Comparison of ENCODE assay signal across 8 cellular contexts in genomic region chr1:154423303-154423987, GRCh38. TPM values are rescaled to one million over a fixed set of nuclear protein-coding genes. Genes with fewer than 3 reads are reported as not detected.
DNase-seq lines count a peak whose midpoint lies in the region; ATAC-seq and TF ChIP-seq lines count a peak whose summit lies in the region.

No MANE protein-coding gene starts in this region.

- no peak for TF ChIP-seq CTCF in HFFc6 (IDR thresholded peaks at IDR 0.05)
- TF ChIP-seq CTCF in chondrocyte (IDR thresholded peaks at IDR 0.05) = no peak
- no peak for TF ChIP-seq CTCF in type B pancreatic cell (conservative IDR thresholded peaks at IDR 0.05)

- H3K4me1 Mint-ChIP-seq in HFFc6 (ENCODE audit: low read depth) (peaks cover 63% of the 10 kb centered on the region), chondrocyte (ENCODE audit: low read depth) (peaks cover 57% of the 10 kb centered on the region), type B pancreatic cell (ENCODE audit: unreplicated experiment) (peaks cover 21% of the 10 kb centered on the region)

- DNase-seq in A172 (ENCODE audit: low spot score) = peak; percentile 83
- DNase-seq in HFFc6 = peak; percentile 51
- no peak for DNase-seq in chondrocyte (ENCODE audit: low spot score)
- DNase-seq in type B pancreatic cell (ENCODE audit: extremely low spot score, unreplicated experiment) = no peak
- no peak for DNase-seq in mesenteric fat pad (ENCODE audit: low spot score)
- DNase-seq in HuH-7.5 (ENCODE audit: low spot score) = no peak

- H3K27me3 ChIP-seq in muscle layer of duodenum (ENCODE audit: low read depth, low read length) = no peaks in the 10 kb centered on the region

- H3K27ac ChIP-seq in muscle layer of duodenum (ENCODE audit: low read length) = peak overlapping the region; percentile 20

- no peaks in the 10 kb centered on the region for H3K9me3 ChIP-seq in muscle layer of duodenum (ENCODE audit: control insufficient read depth in 1 of 2, low read length in 2 of 2)

- H3K4me3 Mint-ChIP-seq in HFFc6 (peak overlapping the region; percentile 30; the same call in 1 of the 2 replicates), chondrocyte (ENCODE audit: unreplicated experiment) (no peak overlapping the region), type B pancreatic cell (no peak overlapping the region)

- ATAC-seq in HG03280 (IDR thresholded peaks at IDR 0.05; ENCODE audit: unreplicated experiment) = no peak

- H3K27ac Mint-ChIP-seq in HFFc6 = peak overlapping the region; percentile 67
- peak overlapping the region; percentile 45 for H3K27ac Mint-ChIP-seq in chondrocyte (ENCODE audit: unreplicated experiment)
- H3K27ac Mint-ChIP-seq in type B pancreatic cell = no peak overlapping the region

- H3K4me1 ChIP-seq in muscle layer of duodenum (ENCODE audit: control insufficient read depth in 1 of 2, insufficient read depth in 2 of 2, low read length in 2 of 2) = peaks cover 53 to 68% of the 10 kb centered on the region in 2 donors

- no peak overlapping the region for H3K4me3 ChIP-seq in muscle layer of duodenum (ENCODE audit: low read depth in 1 of 2, low read length in 2 of 2)

- H3K9me3 Mint-ChIP-seq in HFFc6 = no peaks in the 10 kb centered on the region
- no peaks in the 10 kb centered on the region for H3K9me3 Mint-ChIP-seq in chondrocyte (ENCODE audit: low read depth)
- H3K9me3 Mint-ChIP-seq in type B pancreatic cell = no peaks in the 10 kb centered on the region

- peaks cover 2% of the 10 kb centered on the region; the same call in 1 of the 2 replicates for H3K36me3 Mint-ChIP-seq in HFFc6 (ENCODE audit: low read depth)
- no peaks in the 10 kb centered on the region for H3K36me3 Mint-ChIP-seq in chondrocyte (ENCODE audit: low read depth)
- H3K36me3 Mint-ChIP-seq in type B pancreatic cell = no peaks in the 10 kb centered on the region

- peaks cover 4 to 5% of the 10 kb centered on the region in 2 donors for H3K36me3 ChIP-seq in muscle layer of duodenum (ENCODE audit: control insufficient read depth in 1 of 2, insufficient read depth in 2 of 2, low read length in 2 of 2)

- peaks cover 2% of the 10 kb centered on the region; the same call in 1 of the 2 replicates for H3K27me3 Mint-ChIP-seq in HFFc6 (ENCODE audit: insufficient read depth)
- H3K27me3 Mint-ChIP-seq in chondrocyte (ENCODE audit: low read depth) = no peaks in the 10 kb centered on the region
- no peaks in the 10 kb centered on the region for H3K27me3 Mint-ChIP-seq in type B pancreatic cell

RNA-seq across cellular contexts. Expression of gene IL6R, which starts 18.3 kb away (rescaled TPM):
- 2.4 and 4.5 TPM in 2 replicates for total RNA-seq in A172 (2014; rRNA removed; shearing (Covaris generic))
- total RNA-seq in HFFc6 (2021; fragmentation: NEBNext Ultra II Directional; extraction: Animal tissue kit (Norgen Biotek cat#: 25700)) = 1 to 10 TPM; 2.0 to 3.9 (median 2.3) TPM
- total RNA-seq in chondrocyte (1.1 to 1.4 TPM (median 1.3 TPM) in 3 replicates), type B pancreatic cell (ENCODE audit: low replicate concordance) (7.8 and 12.5 TPM in 2 replicates), mesenteric fat pad (35.6 TPM)

Comparison
In these comparisons a context has a peak if more than half of its experiments do, and no peak if none do; other contexts are left out.
1. DNase-seq: peak in A172 (single experiment) and HFFc6 (single experiment); none in chondrocyte (single experiment), type B pancreatic cell (single experiment), mesenteric fat pad (single experiment) and HuH-7.5 (single experiment).